ENCODE assay signal across 1 cellular context in genomic region chr22:19848298-19849224, GRCh38.
TF ChIP-seq lines count a peak whose summit lies in the region.

No MANE protein-coding gene starts in this region.

TF ChIP-seq in GM23338, 12 proteins besides CTCF, POLR2A, EP300 and RAD21:
- TF ChIP-seq, protein P1, sequence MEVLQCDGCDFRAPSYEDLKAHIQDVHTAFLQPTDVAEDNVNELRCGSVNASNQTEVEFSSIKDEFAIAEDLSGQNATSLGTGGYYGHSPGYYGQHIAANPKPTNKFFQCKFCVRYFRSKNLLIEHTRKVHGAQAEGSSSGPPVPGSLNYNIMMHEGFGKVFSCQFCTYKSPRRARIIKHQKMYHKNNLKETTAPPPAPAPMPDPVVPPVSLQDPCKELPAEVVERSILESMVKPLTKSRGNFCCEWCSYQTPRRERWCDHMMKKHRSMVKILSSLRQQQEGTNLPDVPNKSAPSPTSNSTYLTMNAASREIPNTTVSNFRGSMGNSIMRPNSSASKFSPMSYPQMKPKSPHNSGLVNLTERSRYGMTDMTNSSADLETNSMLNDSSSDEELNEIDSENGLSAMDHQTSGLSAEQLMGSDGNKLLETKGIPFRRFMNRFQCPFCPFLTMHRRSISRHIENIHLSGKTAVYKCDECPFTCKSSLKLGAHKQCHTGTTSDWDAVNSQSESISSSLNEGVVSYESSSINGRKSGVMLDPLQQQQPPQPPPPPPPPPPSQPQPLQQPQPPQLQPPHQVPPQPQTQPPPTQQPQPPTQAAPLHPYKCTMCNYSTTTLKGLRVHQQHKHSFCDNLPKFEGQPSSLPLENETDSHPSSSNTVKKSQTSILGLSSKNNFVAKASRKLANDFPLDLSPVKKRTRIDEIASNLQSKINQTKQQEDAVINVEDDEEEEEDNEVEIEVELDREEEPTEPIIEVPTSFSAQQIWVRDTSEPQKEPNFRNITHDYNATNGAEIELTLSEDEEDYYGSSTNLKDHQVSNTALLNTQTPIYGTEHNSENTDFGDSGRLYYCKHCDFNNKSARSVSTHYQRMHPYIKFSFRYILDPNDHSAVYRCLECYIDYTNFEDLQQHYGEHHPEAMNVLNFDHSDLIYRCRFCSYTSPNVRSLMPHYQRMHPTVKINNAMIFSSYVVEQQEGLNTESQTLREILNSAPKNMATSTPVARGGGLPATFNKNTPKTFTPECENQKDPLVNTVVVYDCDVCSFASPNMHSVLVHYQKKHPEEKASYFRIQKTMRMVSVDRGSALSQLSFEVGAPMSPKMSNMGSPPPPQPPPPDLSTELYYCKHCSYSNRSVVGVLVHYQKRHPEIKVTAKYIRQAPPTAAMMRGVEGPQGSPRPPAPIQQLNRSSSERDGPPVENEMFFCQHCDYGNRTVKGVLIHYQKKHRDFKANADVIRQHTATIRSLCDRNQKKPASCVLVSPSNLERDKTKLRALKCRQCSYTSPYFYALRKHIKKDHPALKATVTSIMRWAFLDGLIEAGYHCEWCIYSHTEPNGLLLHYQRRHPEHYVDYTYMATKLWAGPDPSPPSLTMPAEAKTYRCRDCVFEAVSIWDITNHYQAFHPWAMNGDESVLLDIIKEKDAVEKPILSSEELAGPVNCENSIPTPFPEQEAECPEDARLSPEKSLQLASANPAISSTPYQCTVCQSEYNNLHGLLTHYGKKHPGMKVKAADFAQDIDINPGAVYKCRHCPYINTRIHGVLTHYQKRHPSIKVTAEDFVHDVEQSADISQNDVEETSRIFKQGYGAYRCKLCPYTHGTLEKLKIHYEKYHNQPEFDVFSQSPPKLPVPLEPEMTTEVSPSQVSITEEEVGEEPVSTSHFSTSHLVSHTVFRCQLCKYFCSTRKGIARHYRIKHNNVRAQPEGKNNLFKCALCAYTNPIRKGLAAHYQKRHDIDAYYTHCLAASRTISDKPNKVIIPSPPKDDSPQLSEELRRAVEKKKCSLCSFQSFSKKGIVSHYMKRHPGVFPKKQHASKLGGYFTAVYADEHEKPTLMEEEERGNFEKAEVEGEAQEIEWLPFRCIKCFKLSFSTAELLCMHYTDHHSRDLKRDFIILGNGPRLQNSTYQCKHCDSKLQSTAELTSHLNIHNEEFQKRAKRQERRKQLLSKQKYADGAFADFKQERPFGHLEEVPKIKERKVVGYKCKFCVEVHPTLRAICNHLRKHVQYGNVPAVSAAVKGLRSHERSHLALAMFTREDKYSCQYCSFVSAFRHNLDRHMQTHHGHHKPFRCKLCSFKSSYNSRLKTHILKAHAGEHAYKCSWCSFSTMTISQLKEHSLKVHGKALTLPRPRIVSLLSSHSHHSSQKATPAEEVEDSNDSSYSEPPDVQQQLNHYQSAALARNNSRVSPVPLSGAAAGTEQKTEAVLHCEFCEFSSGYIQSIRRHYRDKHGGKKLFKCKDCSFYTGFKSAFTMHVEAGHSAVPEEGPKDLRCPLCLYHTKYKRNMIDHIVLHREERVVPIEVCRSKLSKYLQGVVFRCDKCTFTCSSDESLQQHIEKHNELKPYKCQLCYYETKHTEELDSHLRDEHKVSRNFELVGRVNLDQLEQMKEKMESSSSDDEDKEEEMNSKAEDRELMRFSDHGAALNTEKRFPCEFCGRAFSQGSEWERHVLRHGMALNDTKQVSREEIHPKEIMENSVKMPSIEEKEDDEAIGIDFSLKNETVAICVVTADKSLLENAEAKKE (CRISPR knock-in tag; IDR thresholded peaks at IDR 0.05) = no peak
- no peak for TF ChIP-seq REST (IDR thresholded peaks at IDR 0.05; ENCODE audit: unreplicated experiment)
- no peak for TF ChIP-seq ZNF331 (CRISPR knock-in tag; IDR thresholded peaks at IDR 0.05; ENCODE audit: low read depth)
- no peak for TF ChIP-seq STAT1 (IDR thresholded peaks at IDR 0.05; ENCODE audit: unreplicated experiment)
- TF ChIP-seq, protein P2, sequence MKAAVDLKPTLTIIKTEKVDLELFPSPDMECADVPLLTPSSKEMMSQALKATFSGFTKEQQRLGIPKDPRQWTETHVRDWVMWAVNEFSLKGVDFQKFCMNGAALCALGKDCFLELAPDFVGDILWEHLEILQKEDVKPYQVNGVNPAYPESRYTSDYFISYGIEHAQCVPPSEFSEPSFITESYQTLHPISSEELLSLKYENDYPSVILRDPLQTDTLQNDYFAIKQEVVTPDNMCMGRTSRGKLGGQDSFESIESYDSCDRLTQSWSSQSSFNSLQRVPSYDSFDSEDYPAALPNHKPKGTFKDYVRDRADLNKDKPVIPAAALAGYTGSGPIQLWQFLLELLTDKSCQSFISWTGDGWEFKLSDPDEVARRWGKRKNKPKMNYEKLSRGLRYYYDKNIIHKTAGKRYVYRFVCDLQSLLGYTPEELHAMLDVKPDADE (IDR thresholded peaks at IDR 0.05) = no peak
- TF ChIP-seq EZH2 (IDR thresholded peaks at IDR 0.05; ENCODE audit: low read depth, unreplicated experiment) = no peak
- TF ChIP-seq EZH2phosphoT487 (IDR thresholded peaks at IDR 0.05; ENCODE audit: unreplicated experiment) = no peak
- TF ChIP-seq ZNF114 (CRISPR knock-in tag; IDR thresholded peaks at IDR 0.05) = no peak
- no peak for TF ChIP-seq POLR2AphosphoS5 (IDR thresholded peaks at IDR 0.05; ENCODE audit: low read depth)
